16 cellular contexts compared by ENCODE assay signal in the genomic region with DNA sequence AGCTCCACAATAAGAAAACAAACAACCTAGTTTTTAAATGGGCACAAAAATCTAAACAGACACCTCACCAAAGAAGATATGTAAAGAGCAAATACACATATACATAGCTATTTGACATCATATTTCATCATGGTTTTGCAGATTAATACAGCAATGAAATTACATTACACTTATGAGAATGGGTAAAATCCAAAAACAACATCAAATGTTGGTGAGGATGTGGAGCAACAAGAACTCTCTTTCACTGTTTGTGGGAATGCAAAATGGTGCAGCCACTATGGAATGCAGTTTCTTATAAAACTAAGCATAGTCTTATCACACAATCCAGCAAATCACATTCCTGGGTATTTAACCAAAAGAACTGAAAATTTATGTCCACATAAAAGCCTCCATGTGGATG. TPM values are rescaled to one million over a fixed set of nuclear protein-coding genes. Genes with fewer than 3 reads are reported as not detected.
"Had no signal": no experiment of that assay in that cellular context is flagged by ENCODE, and none has a peak within 500 bp of the region (broad histone marks: within the 10 kb centered on the region; RNA-seq: fewer than 3 reads in every experiment).

No MANE protein-coding gene starts in this region.

- DNase-seq: activated CD4-positive, alpha-beta T cell treated with anti-CD3 and anti-CD28 coated beads, Interleukin-2, amount 50 U/mL, for 4 hours; activated gamma-delta T cell treated with Interleukin-2 at 50 U/mL for 16 hours; amniotic stem cell; body of pancreas; caudate nucleus; endodermal cell; left cardiac atrium; mesendoderm; naive thymus-derived CD4-positive, alpha-beta T cell; stimulated activated CD4-positive, alpha-beta T cell treated with anti-CD3 and anti-CD28 coated beads, Interleukin-15, amount 100 ng/mL, for 24 hours; stimulated activated CD4-positive, alpha-beta T cell treated with anti-CD3 and anti-CD28 coated beads, Interleukin-2, amount 100 ng/mL, for 48 hours; stimulated activated naive CD8-positive, alpha-beta T cell treated with anti-CD3 and anti-CD28 coated beads, Interleukin-15, amount 100 ng/mL, for 72 hours had no signal

- FAIRE-seq: colon, islet of Langerhans, TTC549 had no signal

RNA-seq across cellular contexts. Expression of gene TLR6, which starts 25.0 kb away (rescaled TPM):
- polyA plus RNA-seq: naive thymus-derived CD4-positive, alpha-beta T cell had no signal

RNA-seq across cellular contexts. Expression of gene FAM114A1, which starts 36.0 kb away (rescaled TPM):
- polyA plus RNA-seq: naive thymus-derived CD4-positive, alpha-beta T cell had no signal

RNA-seq across cellular contexts. Expression of gene TLR10, which starts 48.9 kb away (rescaled TPM):
- polyA plus RNA-seq: hepatocyte had no signal
